ENCODE assay signal across 8 cellular contexts in genomic region chr3:156339491-156339890, GRCh38.
"Had no signal": no experiment of that assay in that cellular context is flagged by ENCODE, and none has a peak within 500 bp of the region (broad histone marks: within the 10 kb centered on the region; RNA-seq: fewer than 3 reads in every experiment).

No MANE protein-coding gene starts in this region.

- H3K4me3 ChIP-seq: GM23338, HAP-1 had no signal

- H2AFZ ChIP-seq: GM23338 had no signal

- H3K4me2 ChIP-seq: GM23338, KMS-11 had no signal

- H3K27ac ChIP-seq: KMS-11 had no signal

- H3K9me3 ChIP-seq: HAP-1 had no signal

- FAIRE-seq: HTR-8/SVneo had no signal

- H3K9ac ChIP-seq: KMS-11 had no signal

- H3K4me1 ChIP-seq: HAP-1 had no signal

- H3K36me3 ChIP-seq: HAP-1 had no signal

- ATAC-seq: GM23338, HCT116 had no signal

- DNase-seq: H7, HFFc6, KBM-7 had no signal
